21 cellular contexts compared by ENCODE assay signal in the genomic region with DNA sequence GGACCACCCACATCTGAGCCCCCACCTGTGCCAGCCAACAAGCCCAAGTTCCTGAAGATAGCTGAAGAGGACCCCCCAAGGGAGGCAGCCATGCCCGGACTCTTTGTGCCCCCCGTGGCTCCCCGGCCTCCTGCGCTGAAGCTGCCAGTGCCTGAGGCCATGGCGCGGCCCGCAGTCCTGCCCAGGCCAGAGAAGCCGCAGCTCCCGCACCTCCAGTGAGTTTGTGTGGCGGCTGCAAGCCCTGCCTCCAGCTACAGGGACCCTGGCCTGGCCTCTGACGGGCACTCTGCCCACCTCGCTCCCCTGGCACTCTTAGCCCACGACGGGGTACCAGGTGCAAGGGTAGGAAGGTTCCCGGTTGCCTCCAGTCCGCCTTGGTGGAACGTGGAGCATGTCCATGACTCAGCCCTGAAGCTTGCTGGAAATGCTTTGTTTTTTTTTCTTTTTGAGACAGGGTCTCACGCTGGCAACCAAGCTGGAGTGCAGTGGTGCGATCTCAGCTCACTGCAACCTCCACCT. TPM values are rescaled to one million over a fixed set of nuclear protein-coding genes. Genes with fewer than 3 reads are reported as not detected.
DNase-seq lines count a peak whose midpoint lies in the region; ATAC-seq, FAIRE-seq and TF ChIP-seq lines count a peak whose summit lies in the region.
"Had no signal": no experiment of that assay in that cellular context is flagged by ENCODE, and none has a peak within 500 bp of the region (broad histone marks: within the 10 kb centered on the region; RNA-seq: fewer than 3 reads in every experiment).

No MANE protein-coding gene starts in this region.

- H3K79me2 ChIP-seq in osteoblast (ENCODE audit: insufficient read depth, low read length): peaks cover 2% of the 10 kb centered on the region

- peaks cover 0 to 2% (median 0%) of the 10 kb centered on the region in 3 donors for H3K27me3 Mint-ChIP-seq in CD14-positive monocyte (ENCODE audit: low read depth in 3 of 3)
- H3K27me3 Mint-ChIP-seq: B cell; naive thymus-derived CD4-positive, alpha-beta T cell had no signal

- H3K27ac Mint-ChIP-seq in CD14-positive monocyte: peak overlapping the region in 1 of 7 donors; percentile 73
- H3K27ac Mint-ChIP-seq: B cell, endodermal cell had no signal

- H3K9me3 Mint-ChIP-seq in CD14-positive monocyte: peaks cover 0 to 1% (median 0%) of the 10 kb centered on the region in 7 donors
- H3K9me3 Mint-ChIP-seq: endodermal cell, H9 had no signal

- no peak overlapping the region for H3K4me3 Mint-ChIP-seq in CD14-positive monocyte
- H3K4me3 Mint-ChIP-seq: B cell; endodermal cell; H9; immature natural killer cell; naive thymus-derived CD4-positive, alpha-beta T cell had no signal

- H4K20me1 ChIP-seq in osteoblast (ENCODE audit: insufficient read depth, low read length): no peaks in the 10 kb centered on the region

- H3K36me3 Mint-ChIP-seq in CD14-positive monocyte: peaks cover 82 to 99% of the 10 kb centered on the region in 2 donors

- H3K27ac ChIP-seq in dorsolateral prefrontal cortex (no peak overlapping the region), osteoblast (ENCODE audit: low read depth, low read length) (no peak overlapping the region)
- H3K27ac ChIP-seq: SJSA1, transverse colon had no signal

- TF ChIP-seq CTCF in CD14-positive monocyte (IDR thresholded peaks at IDR 0.05) (no peak), dorsolateral prefrontal cortex (IDR thresholded peaks at IDR 0.05 in 54 of 56, conservative IDR thresholded peaks at IDR 0.05 in 2 of 56; ENCODE audit: low read depth in 1 of 56, partially characterized antibody in 56 of 56) (no peak), osteoblast (IDR thresholded peaks at IDR 0.05; ENCODE audit: extremely low read depth, low read depth, low read length) (no peak), foreskin fibroblast (IDR thresholded peaks at IDR 0.05; ENCODE audit: low read depth, low read length) (no peak)

- DNase-seq in CD14-positive monocyte (ENCODE audit: low spot score) (peak; percentile 42), GM12892 (ENCODE audit: insufficient read length) (peak; percentile 13), dorsolateral prefrontal cortex (peak in 7 of 10 donors; percentile 1 to 39 (median 28)), osteoblast (ENCODE audit: insufficient read length, low spot score, missing footprints) (peak; percentile 65), SIG-M5 treated with dmso at 0.1 percent for 504 hours (lab: John Stamatoyannopoulos, UW; ENCODE audit: unreplicated experiment) (no peak), foreskin fibroblast (no peak)
- DNase-seq: activated CD4-positive, CD25-positive, alpha-beta regulatory T cell; amygdala; cerebellar nuclear complex; H9; immature natural killer cell; NCI-H1417 treated with DMSO at 0.1 percent for 48 hours; NCI-H774; stimulated activated naive CD8-positive, alpha-beta T cell treated with anti-CD3 and anti-CD28 coated beads, Interleukin-15, Interleukin-2, amounts not matched to agents 100 U/mL and 50 U/mL, for 24 hours had no signal

- no peaks in the 10 kb centered on the region for H3K27me3 ChIP-seq in dorsolateral prefrontal cortex
- no peaks in the 10 kb centered on the region for H3K27me3 ChIP-seq in osteoblast (ENCODE audit: insufficient read depth, low read length)
- H3K27me3 ChIP-seq: SJSA1, transverse colon had no signal

- H3K4me2 ChIP-seq in osteoblast (ENCODE audit: insufficient read depth, low read length): no peak overlapping the region

- no peaks in the 10 kb centered on the region for H3K9me3 ChIP-seq in osteoblast (ENCODE audit: low read depth, low read length)
- H3K9me3 ChIP-seq: SJSA1, transverse colon had no signal

- H3K4me1 ChIP-seq in osteoblast (ENCODE audit: insufficient read depth, low read length): no peaks in the 10 kb centered on the region
- H3K4me1 ChIP-seq: SJSA1 had no signal

- no peak for ATAC-seq in HG03108 (IDR thresholded peaks at IDR 0.05; ENCODE audit: unreplicated experiment)
- ATAC-seq: naive thymus-derived CD4-positive, alpha-beta T cell; stimulated activated naive CD8-positive, alpha-beta T cell treated with anti-CD3 and anti-CD28 coated beads, Interleukin-15, Interleukin-2, amounts not matched to agents 100 U/mL and 50 U/mL, for 24 hours had no signal

- no peak overlapping the region for H2AFZ ChIP-seq in osteoblast (ENCODE audit: low read length)

- no peak overlapping the region for H3K4me3 ChIP-seq in dorsolateral prefrontal cortex
- no peak overlapping the region for H3K4me3 ChIP-seq in osteoblast (ENCODE audit: insufficient read depth, low read length)
- no peak overlapping the region for H3K4me3 ChIP-seq in foreskin fibroblast (ENCODE audit: low read depth in 1 of 2, low read length in 2 of 2)
- H3K4me3 ChIP-seq: SJSA1, transverse colon had no signal

- intact Hi-C loops in CD14-positive monocyte (cut with micrococcal nuclease) (no loop called here), dorsolateral prefrontal cortex (cut with DNase I) (no loop called here)

- TF ChIP-seq POLR2A in GM12892 (IDR thresholded peaks at IDR 0.05; ENCODE audit: low read depth, low read length): no peak

- peaks cover 15% of the 10 kb centered on the region for H3K4me1 Mint-ChIP-seq in CD14-positive monocyte
- H3K4me1 Mint-ChIP-seq: endodermal cell, H9 had no signal

- FAIRE-seq in GM12892 (lab: Jason Lieb, UNC): no peak
- FAIRE-seq: GM19239 had no signal

- H3K36me3 ChIP-seq in osteoblast (ENCODE audit: insufficient read depth, low read length): peaks cover 46% of the 10 kb centered on the region
- H3K36me3 ChIP-seq: SJSA1 had no signal

RNA-seq across cellular contexts. Expression of gene ADD1, which starts 13.7 kb away (rescaled TPM):
- 100 to 1,000 TPM in 1 of 2 donors, 10 to 100 TPM in 1; 76.1 to 103 TPM for polyA plus RNA-seq in CD14-positive monocyte
- polyA plus RNA-seq in GM12892 (2012; ENCODE audit: missing spikeins): 77.1 TPM
- 100 to 1,000 TPM; 448 to 781 (median 536) TPM for total RNA-seq in dorsolateral prefrontal cortex
- total RNA-seq in osteoblast: 200 and 204 TPM in 2 replicates

RNA-seq across cellular contexts. Expression of gene SH3BP2, which starts 37.1 kb away (rescaled TPM):
- polyA plus RNA-seq in CD14-positive monocyte: 10 to 100 TPM; 19.1 to 26.9 TPM
- 27.8 TPM for polyA plus RNA-seq in GM12892 (2012; ENCODE audit: missing spikeins)
- total RNA-seq in dorsolateral prefrontal cortex (10 to 100 TPM; 15.0 to 67.4 (median 33.4) TPM), osteoblast (26.4 and 28.0 TPM in 2 replicates)

Comparison
In these comparisons a context has a peak if more than half of its experiments do, and no peak if none do; other contexts are left out.
1. DNase-seq: peak in CD14-positive monocyte (single experiment), GM12892 (single experiment), dorsolateral prefrontal cortex (7 of 10) and osteoblast (single experiment); none in SIG-M5 treated with dmso at 0.1 percent for 504 hours (single experiment) and foreskin fibroblast (0 of 2).